In genomic region chr6:151007069-151007468, GRCh38 we compare ENCODE assay signal across 15 cellular contexts.
DNase-seq lines count a peak whose midpoint lies in the region; ATAC-seq and TF ChIP-seq lines count a peak whose summit lies in the region.
"Had no signal": no experiment of that assay in that cellular context is flagged by ENCODE, and none has a peak within 500 bp of the region (broad histone marks: within the 10 kb centered on the region; RNA-seq: fewer than 3 reads in every experiment).

No MANE protein-coding gene starts in this region.

- no peaks in the 10 kb centered on the region for H3K9me3 Mint-ChIP-seq in activated CD4-positive, alpha-beta T cell treated with anti-CD3 and anti-CD28 coated beads, Interleukin-2, amount 10 ng/mL, durations not matched to agents 24 days and 14 days
- no peaks in the 10 kb centered on the region for H3K9me3 Mint-ChIP-seq in stimulated activated effector memory CD8-positive, alpha-beta T cell treated with anti-CD3 and anti-CD28 coated beads, Interleukin-12 subunit alpha, Interleukin-12 subunit beta, amount 100 ng/mL, for 72 hours

- H3K4me3 ChIP-seq in ovary: no peak overlapping the region
- H3K4me3 ChIP-seq: GM23248, Peyer's patch had no signal

- no peaks in the 10 kb centered on the region for H3K27me3 Mint-ChIP-seq in activated CD4-positive, alpha-beta T cell treated with anti-CD3 and anti-CD28 coated beads, Interleukin-2, amount 10 ng/mL, durations not matched to agents 24 days and 14 days
- no peaks in the 10 kb centered on the region for H3K27me3 Mint-ChIP-seq in T-helper 17 cell
- H3K27me3 Mint-ChIP-seq: CD4-positive, alpha-beta memory T cell had no signal

- no peak for ATAC-seq in T-helper 17 cell
- ATAC-seq in stimulated activated effector memory CD8-positive, alpha-beta T cell treated with anti-CD3 and anti-CD28 coated beads, Interleukin-12 subunit alpha, Interleukin-12 subunit beta, amount 100 ng/mL, for 72 hours: no peak

- H3K4me3 Mint-ChIP-seq in activated CD4-positive, alpha-beta T cell treated with anti-CD3 and anti-CD28 coated beads, Interleukin-2, amount 10 ng/mL, durations not matched to agents 24 days and 14 days: no peak overlapping the region
- H3K4me3 Mint-ChIP-seq in T-helper 17 cell: peak overlapping the region; percentile 19
- no peak overlapping the region for H3K4me3 Mint-ChIP-seq in stimulated activated effector memory CD8-positive, alpha-beta T cell treated with anti-CD3 and anti-CD28 coated beads, Interleukin-12 subunit alpha, Interleukin-12 subunit beta, amount 100 ng/mL, for 72 hours

- H3K27me3 ChIP-seq in ovary: no peaks in the 10 kb centered on the region
- H3K27me3 ChIP-seq: BE2C, Peyer's patch had no signal

- peak overlapping the region; percentile 16 for H3K27ac Mint-ChIP-seq in activated CD4-positive, alpha-beta T cell treated with anti-CD3 and anti-CD28 coated beads, Interleukin-2, amount 10 ng/mL, durations not matched to agents 24 days and 14 days
- H3K27ac Mint-ChIP-seq in T-helper 17 cell: no peak overlapping the region
- peak overlapping the region; percentile 5 for H3K27ac Mint-ChIP-seq in stimulated activated effector memory CD8-positive, alpha-beta T cell treated with anti-CD3 and anti-CD28 coated beads, Interleukin-12 subunit alpha, Interleukin-12 subunit beta, amount 100 ng/mL, for 72 hours

- no peak for TF ChIP-seq EP300 in ovary (IDR thresholded peaks at IDR 0.05)

- H3K9me3 ChIP-seq in T-helper 17 cell (ENCODE audit: control insufficient read depth, low read length, poor library complexity, severe bottlenecking) (no peaks in the 10 kb centered on the region), ovary (no peaks in the 10 kb centered on the region)
- H3K9me3 ChIP-seq: BE2C, Peyer's patch had no signal

- H3K4me1 Mint-ChIP-seq in activated CD4-positive, alpha-beta T cell treated with anti-CD3 and anti-CD28 coated beads, Interleukin-2, amount 10 ng/mL, durations not matched to agents 24 days and 14 days: peaks cover 27% of the 10 kb centered on the region
- peaks cover 22% of the 10 kb centered on the region for H3K4me1 Mint-ChIP-seq in T-helper 17 cell
- H3K4me1 Mint-ChIP-seq in stimulated activated effector memory CD8-positive, alpha-beta T cell treated with anti-CD3 and anti-CD28 coated beads, Interleukin-12 subunit alpha, Interleukin-12 subunit beta, amount 100 ng/mL, for 72 hours: peaks cover 30% of the 10 kb centered on the region

- peaks cover 14% of the 10 kb centered on the region for H3K4me1 ChIP-seq in ovary (ENCODE audit: insufficient read depth)
- H3K4me1 ChIP-seq: BE2C had no signal

- WGBS in ovary, 3 donors: 35 to 55% (median 45%) methylated on average over 3 of the region's 3 CpGs

- DNase-seq in activated CD4-positive, alpha-beta T cell treated with anti-CD3 and anti-CD28 coated beads, Interleukin-2, amount 10 ng/mL, durations not matched to agents 24 days and 14 days: no peak
- no peak for DNase-seq in activated CD4-positive, alpha-beta T cell treated with anti-CD3 and anti-CD28 coated beads for 1 hour
- DNase-seq in T-helper 17 cell (no peak), iPS-NIHi11 (ENCODE audit: low spot score) (peak; percentile 22), ovary (no peak)
- DNase-seq in stimulated activated effector memory CD8-positive, alpha-beta T cell treated with anti-CD3 and anti-CD28 coated beads, Interleukin-12 subunit alpha, Interleukin-12 subunit beta, amount 100 ng/mL, for 72 hours (ENCODE audit: low spot score in 2 of 2): no peak
- DNase-seq in effector CD8-positive, alpha-beta T cell (lab: John Stamatoyannopoulos, UW): no peak
- DNase-seq: BE2C; CD4-positive, alpha-beta memory T cell; EL; GM23248; KBM-7; NCI-H1105; NCI-H2081 treated with DMSO at 0.1 percent for 48 hours; Peyer's patch had no signal

- H3K36me3 Mint-ChIP-seq in activated CD4-positive, alpha-beta T cell treated with anti-CD3 and anti-CD28 coated beads, Interleukin-2, amount 10 ng/mL, durations not matched to agents 24 days and 14 days (ENCODE audit: low read depth): peaks cover 25% of the 10 kb centered on the region
- no peaks in the 10 kb centered on the region for H3K36me3 Mint-ChIP-seq in T-helper 17 cell (ENCODE audit: low read depth)
- peaks cover 36% of the 10 kb centered on the region for H3K36me3 Mint-ChIP-seq in stimulated activated effector memory CD8-positive, alpha-beta T cell treated with anti-CD3 and anti-CD28 coated beads, Interleukin-12 subunit alpha, Interleukin-12 subunit beta, amount 100 ng/mL, for 72 hours

- no peak for TF ChIP-seq CTCF in ovary (IDR thresholded peaks at IDR 0.05)

- no peaks in the 10 kb centered on the region for H3K36me3 ChIP-seq in ovary
- H3K36me3 ChIP-seq: BE2C, Peyer's patch had no signal

- no peak for TF ChIP-seq POLR2A in ovary (IDR thresholded peaks at IDR 0.05)

- H3K27ac ChIP-seq in ovary: peak overlapping the region in 1 of 2 donors; percentile 62
- H3K27ac ChIP-seq: GM23248, Peyer's patch had no signal

- intact Hi-C loops in activated CD4-positive, alpha-beta T cell treated with anti-CD3 and anti-CD28 coated beads, Interleukin-2, amount 10 ng/mL, durations not matched to agents 24 days and 14 days (cut with micrococcal nuclease): no loop called here
- intact Hi-C loops in ovary (cut with DNase I): loop anchor here in 1 of 4 donors (10.0 kb wide), 1 partner anchor 112 kb away; no protein-coding TSS in a partner anchor
